Comparison of ENCODE assay signal across 12 cellular contexts in genomic region chr2:193187816-193188215, GRCh38.
A peak's percentile ranks its signal among the peaks of the same experiment; 100 is the strongest.
DNase-seq lines count a peak whose midpoint lies in the region; ATAC-seq and FAIRE-seq lines count a peak whose summit lies in the region.
"Had no signal": no experiment of that assay in that cellular context is flagged by ENCODE, and none has a peak within 500 bp of the region (broad histone marks: within the 10 kb centered on the region; RNA-seq: fewer than 3 reads in every experiment).

No MANE protein-coding gene starts in this region.

- ATAC-seq in stimulated activated naive CD8-positive, alpha-beta T cell treated with anti-CD3 and anti-CD28 coated beads, Interleukin-15, Interleukin-2, amounts not matched to agents 100 U/mL and 50 U/mL, for 24 hours: no peak
- peak; percentile 62 for ATAC-seq in HG03159 (IDR thresholded peaks at IDR 0.05; ENCODE audit: unreplicated experiment)

- no peak for DNase-seq in stimulated activated naive CD8-positive, alpha-beta T cell treated with anti-CD3 and anti-CD28 coated beads, Interleukin-15, Interleukin-2, amounts not matched to agents 100 U/mL and 50 U/mL, for 24 hours
- DNase-seq in adipocyte (ENCODE audit: low read depth): peak; percentile 0
- no peak for DNase-seq in urothelium cell line (ENCODE audit: low spot score)
- no peak for DNase-seq in NCI-H226
- DNase-seq in stimulated activated CD4-positive, alpha-beta T cell treated with anti-CD3 and anti-CD28 coated beads, Interleukin-4, amount 100 ng/mL, for 24 hours: no peak
- no peak for DNase-seq in SKM-1 (lab: John Stamatoyannopoulos, UW; ENCODE audit: unreplicated experiment)
- DNase-seq: activated CD4-positive, alpha-beta memory T cell treated with anti-CD3 and anti-CD28 coated beads for 36 hours; esophagus squamous epithelium had no signal

- no peaks in the 10 kb centered on the region for H3K36me3 ChIP-seq in adipocyte (ENCODE audit: control insufficient read depth, insufficient read depth, low read length, severe bottlenecking)
- H3K36me3 ChIP-seq: BLaER1 treated with 17β-estradiol and CSF1 and Interleukin-3, amounts not matched to agents 10 nM and 100 nM; esophagus squamous epithelium had no signal

- H3K9me3 Mint-ChIP-seq in stimulated activated naive CD8-positive, alpha-beta T cell treated with anti-CD3 and anti-CD28 coated beads, Interleukin-15, Interleukin-2, amounts not matched to agents 100 ng/mL and 50 ng/mL, for 24 hours: no peaks in the 10 kb centered on the region
- H3K9me3 Mint-ChIP-seq: activated CD4-positive, alpha-beta memory T cell treated with anti-CD3 and anti-CD28 coated beads for 36 hours had no signal

- no peaks in the 10 kb centered on the region for H3K36me3 Mint-ChIP-seq in stimulated activated naive CD8-positive, alpha-beta T cell treated with anti-CD3 and anti-CD28 coated beads, Interleukin-15, Interleukin-2, amounts not matched to agents 100 ng/mL and 50 ng/mL, for 24 hours (ENCODE audit: low read depth)
- H3K36me3 Mint-ChIP-seq: activated CD4-positive, alpha-beta memory T cell treated with anti-CD3 and anti-CD28 coated beads for 36 hours had no signal

- FAIRE-seq in urothelium cell line (lab: Jason Lieb, UNC): no peak
- FAIRE-seq: RCC 7860 had no signal

- H3K4me3 Mint-ChIP-seq in stimulated activated naive CD8-positive, alpha-beta T cell treated with anti-CD3 and anti-CD28 coated beads, Interleukin-15, Interleukin-2, amounts not matched to agents 100 ng/mL and 50 ng/mL, for 24 hours: peak overlapping the region; percentile 2
- H3K4me3 Mint-ChIP-seq: activated CD4-positive, alpha-beta memory T cell treated with anti-CD3 and anti-CD28 coated beads for 36 hours had no signal

- peaks cover 7% of the 10 kb centered on the region for H3K4me1 Mint-ChIP-seq in stimulated activated naive CD8-positive, alpha-beta T cell treated with anti-CD3 and anti-CD28 coated beads, Interleukin-15, Interleukin-2, amounts not matched to agents 100 ng/mL and 50 ng/mL, for 24 hours (ENCODE audit: low read depth)

- H3K27ac Mint-ChIP-seq in stimulated activated naive CD8-positive, alpha-beta T cell treated with anti-CD3 and anti-CD28 coated beads, Interleukin-15, Interleukin-2, amounts not matched to agents 100 ng/mL and 50 ng/mL, for 24 hours: no peak overlapping the region
- H3K27ac Mint-ChIP-seq: activated CD4-positive, alpha-beta memory T cell treated with anti-CD3 and anti-CD28 coated beads for 36 hours had no signal

- H3K9me3 ChIP-seq in adipocyte (ENCODE audit: control insufficient read depth, low read length): no peaks in the 10 kb centered on the region
- H3K9me3 ChIP-seq: BLaER1 treated with 17β-estradiol and CSF1 and Interleukin-3, amounts not matched to agents 10 nM and 100 nM; esophagus squamous epithelium had no signal

- H3K27me3 Mint-ChIP-seq in stimulated activated naive CD8-positive, alpha-beta T cell treated with anti-CD3 and anti-CD28 coated beads, Interleukin-15, Interleukin-2, amounts not matched to agents 100 ng/mL and 50 ng/mL, for 24 hours: no peaks in the 10 kb centered on the region
- H3K27me3 Mint-ChIP-seq: activated CD4-positive, alpha-beta memory T cell treated with anti-CD3 and anti-CD28 coated beads for 36 hours had no signal

- H3K27me3 ChIP-seq in adipocyte (replicated peaks; ENCODE audit: control insufficient read depth, insufficient read depth, low read length): no peaks in the 10 kb centered on the region
- H3K27me3 ChIP-seq: BLaER1 treated with 17β-estradiol and CSF1 and Interleukin-3, amounts not matched to agents 10 nM and 100 nM; esophagus squamous epithelium had no signal

- peaks cover 3% of the 10 kb centered on the region for H3K4me1 ChIP-seq in adipocyte (ENCODE audit: control insufficient read depth, insufficient read depth, low read length)
- H3K4me1 ChIP-seq: BLaER1 treated with 17β-estradiol and CSF1 and Interleukin-3, amounts not matched to agents 10 nM and 100 nM; esophagus squamous epithelium had no signal

- peak overlapping the region; percentile 78 for H3K4me3 ChIP-seq in adipocyte (ENCODE audit: low read length)
- H3K4me3 ChIP-seq: BLaER1 treated with 17β-estradiol and CSF1 and Interleukin-3, amounts not matched to agents 10 nM and 100 nM had no signal

- peak overlapping the region; percentile 71 for H3K9ac ChIP-seq in adipocyte (ENCODE audit: low read length)
- H3K9ac ChIP-seq: BLaER1 treated with 17β-estradiol and CSF1 and Interleukin-3, amounts not matched to agents 10 nM and 100 nM had no signal
